17 cellular contexts compared by ENCODE assay signal in the genomic region with DNA sequence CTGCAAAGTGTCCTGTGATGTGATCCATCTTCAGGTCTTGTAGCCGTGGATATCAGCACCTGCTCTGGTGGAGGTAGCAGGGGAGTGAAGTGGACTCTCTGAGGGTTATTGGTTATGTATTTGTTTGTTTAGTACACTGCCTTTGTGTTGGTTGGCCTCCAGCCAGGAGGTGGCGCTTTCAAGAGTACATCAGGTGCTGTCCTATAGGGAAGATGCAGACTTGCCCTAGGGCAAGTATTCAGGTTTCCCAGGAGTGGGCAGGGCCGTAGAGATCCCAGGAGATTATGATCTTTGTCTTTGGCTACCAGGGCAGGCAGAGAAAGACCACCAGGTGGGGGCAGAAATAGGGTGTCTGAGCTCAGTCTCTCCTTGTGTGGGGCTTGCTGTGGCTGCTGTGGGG.
DNase-seq lines count a peak whose midpoint lies in the region; ATAC-seq, FAIRE-seq and TF ChIP-seq lines count a peak whose summit lies in the region.
"Had no signal": no experiment of that assay in that cellular context is flagged by ENCODE, and none has a peak within 500 bp of the region (broad histone marks: within the 10 kb centered on the region; RNA-seq: fewer than 3 reads in every experiment).

No MANE protein-coding gene starts in this region.

- SMC1A ChIA-PET in GM12878 (lab: Charles Lee; ENCODE audit: uncharacterized antibody, unreplicated experiment), result interaction anchor here (1.3 to 2.5 kb wide), 3 partner anchors 11 to 252 kb away, joined by 3 to 8 read pairs (median 3); no protein-coding TSS in a partner anchor

- TF ChIP-seq RAD21 in GM12878 (IDR thresholded peaks at IDR 0.05; ENCODE audit: insufficient read depth, low read depth, low read length), result peak; percentile 28; the same call in 1 of the 2 replicates

- no peak for TF ChIP-seq CTCF in C4-2B (conservative IDR thresholded peaks at IDR 0.05)
- TF ChIP-seq CTCF in GM12878 (IDR thresholded peaks at IDR 0.05 in 2 of 3, conservative IDR thresholded peaks at IDR 0.05 in 1 of 3; ENCODE audit: control insufficient read depth in 2 of 3, extremely low read depth in 1 of 3, insufficient read depth in 1 of 3, low read depth in 3 of 3, low read length in 3 of 3), result peak in 2 of 3 experiments; percentile 16 to 20; a peak in 1 of 6 replicates

- ATAC-seq in GM18861 (IDR thresholded peaks at IDR 0.05; ENCODE audit: unreplicated experiment), result peak; percentile 54
- ATAC-seq in GM12878, result peak; percentile 72
- ATAC-seq in HG03469 (IDR thresholded peaks at IDR 0.05; ENCODE audit: unreplicated experiment), result no peak
- no peak for ATAC-seq in GM21619 (IDR thresholded peaks at IDR 0.05; ENCODE audit: unreplicated experiment)
- ATAC-seq: activated CD4-positive, CD25-positive, alpha-beta regulatory T cell treated with anti-CD3 and anti-CD28 coated beads, Interleukin-2, amount 50 U/mL, for 24 hours had no signal

- POLR2A ChIA-PET in GM12878 (lab: Charles Lee), result no interaction called here

- RAD21 ChIA-PET in GM12878 (lab: Charles Lee; ENCODE audit: unreplicated experiment), result no interaction called here

- peak; percentile 69 for DNase-seq in NCI-H2107 (lab: John Stamatoyannopoulos, UW)
- DNase-seq in GM12878 (ENCODE audit: low read depth, low spot score), result no peak
- DNase-seq in NOMO-1 treated with dmso at 0.1 percent for 144 hours (lab: John Stamatoyannopoulos, UW; ENCODE audit: unreplicated experiment), result no peak
- no peak for DNase-seq in NOMO-1 treated with DMSO at 0.1 percent for 48 hours (lab: John Stamatoyannopoulos, UW; ENCODE audit: unreplicated experiment)
- DNase-seq: glutamatergic neuron, GM23248, left ventricle myocardium inferior, SK-N-SH had no signal

- no peak for TF ChIP-seq EP300 in GM12878 (IDR thresholded peaks at IDR 0.05; ENCODE audit: borderline replicate concordance in 1 of 2, control insufficient read depth in 1 of 2, low read depth in 2 of 2, low read length in 2 of 2)

- no peaks in the 10 kb centered on the region for H3K79me2 ChIP-seq in GM12878 (ENCODE audit: control insufficient read depth, insufficient read depth, low read length)

- 13% methylated on average over 3 of the region's 3 CpGs for WGBS in GM12878 (ENCODE audit: insufficient coverage, insufficient replicate concordance, low lambda C conversion rate, missing lambda C conversion rate)

- CTCF ChIA-PET in GM12878 (lab: Yijun Ruan, JAX), result interaction anchor here (0.9 to 1.8 kb wide), 3 partner anchors 38 to 251 kb away, joined by 3 to 5 read pairs (median 3); no protein-coding TSS in a partner anchor

- no peak for FAIRE-seq in GM12878 (lab: Jason Lieb, UNC)
- FAIRE-seq: G401.6, HTR-8/SVneo, urothelium cell line had no signal

- no peak overlapping the region for H3K4me3 ChIP-seq in GM12878
- H3K4me3 ChIP-seq: GM23248, left ventricle myocardium inferior, smooth muscle cell had no signal

- intact Hi-C loops in GM12878 (cut with micrococcal nuclease; ENCODE audit: unreplicated experiment), result loop anchor here (10.0 kb wide), 1 partner anchor 671 kb away; no protein-coding TSS in a partner anchor

- H3K9ac ChIP-seq in GM12878 (ENCODE audit: control insufficient read depth, insufficient read depth, low read length), result no peak overlapping the region
- H3K9ac ChIP-seq: GM23248, SK-N-SH had no signal

- H3K4me1 ChIP-seq in GM12878 (ENCODE audit: control insufficient read depth, insufficient read depth, low read length), result no peaks in the 10 kb centered on the region
- H3K4me1 ChIP-seq: left ventricle myocardium inferior had no signal

- H2AFZ ChIP-seq in GM12878 (ENCODE audit: control insufficient read depth, low read depth, low read length), result no peak overlapping the region
- H2AFZ ChIP-seq: GM23248 had no signal

- H4K20me1 ChIP-seq in GM12878 (ENCODE audit: control insufficient read depth, insufficient read depth), result no peaks in the 10 kb centered on the region

- no peak for TF ChIP-seq POLR2A in GM12878 (IDR thresholded peaks at IDR 0.05; ENCODE audit: low read depth, low read length)

- H3K27ac ChIP-seq in C4-2B (peak overlapping the region; percentile 16; the same call in 1 of the 2 replicates), GM12878 (ENCODE audit: control insufficient read depth, insufficient read depth) (no peak overlapping the region)
- H3K27ac ChIP-seq: GM23248, left ventricle myocardium inferior had no signal

- BruUV-seq in GM12878 (replicated peaks; lab: Mats Ljungman, UMichigan), result no TSS peak

- H3K4me2 ChIP-seq in GM12878 (ENCODE audit: control insufficient read depth, insufficient read depth), result no peak overlapping the region
- H3K4me2 ChIP-seq: SK-N-SH, smooth muscle cell had no signal

- no peaks in the 10 kb centered on the region for H3K36me3 ChIP-seq in GM12878 (ENCODE audit: control insufficient read depth in 2 of 2, insufficient read depth in 2 of 2, low read length in 1 of 2)
- H3K36me3 ChIP-seq: left ventricle myocardium inferior had no signal

- no peaks in the 10 kb centered on the region for H3K9me3 ChIP-seq in GM12878 (replicated peaks; ENCODE audit: control insufficient read depth, insufficient read depth, low read length)
- H3K9me3 ChIP-seq: left ventricle myocardium inferior, SK-N-SH had no signal

- H3K27me3 ChIP-seq in GM12878 (replicated peaks in 1 of 2; ENCODE audit: control insufficient read depth in 2 of 2, insufficient read depth in 2 of 2, low read length in 1 of 2), result no peaks in the 10 kb centered on the region

- in situ Hi-C loops in GM12878 (cut with MboI), result no loop called here

TF ChIP-seq in GM12878, 131 proteins besides CTCF, POLR2A, EP300 and RAD21:
- TF ChIP-seq, protein P1, sequence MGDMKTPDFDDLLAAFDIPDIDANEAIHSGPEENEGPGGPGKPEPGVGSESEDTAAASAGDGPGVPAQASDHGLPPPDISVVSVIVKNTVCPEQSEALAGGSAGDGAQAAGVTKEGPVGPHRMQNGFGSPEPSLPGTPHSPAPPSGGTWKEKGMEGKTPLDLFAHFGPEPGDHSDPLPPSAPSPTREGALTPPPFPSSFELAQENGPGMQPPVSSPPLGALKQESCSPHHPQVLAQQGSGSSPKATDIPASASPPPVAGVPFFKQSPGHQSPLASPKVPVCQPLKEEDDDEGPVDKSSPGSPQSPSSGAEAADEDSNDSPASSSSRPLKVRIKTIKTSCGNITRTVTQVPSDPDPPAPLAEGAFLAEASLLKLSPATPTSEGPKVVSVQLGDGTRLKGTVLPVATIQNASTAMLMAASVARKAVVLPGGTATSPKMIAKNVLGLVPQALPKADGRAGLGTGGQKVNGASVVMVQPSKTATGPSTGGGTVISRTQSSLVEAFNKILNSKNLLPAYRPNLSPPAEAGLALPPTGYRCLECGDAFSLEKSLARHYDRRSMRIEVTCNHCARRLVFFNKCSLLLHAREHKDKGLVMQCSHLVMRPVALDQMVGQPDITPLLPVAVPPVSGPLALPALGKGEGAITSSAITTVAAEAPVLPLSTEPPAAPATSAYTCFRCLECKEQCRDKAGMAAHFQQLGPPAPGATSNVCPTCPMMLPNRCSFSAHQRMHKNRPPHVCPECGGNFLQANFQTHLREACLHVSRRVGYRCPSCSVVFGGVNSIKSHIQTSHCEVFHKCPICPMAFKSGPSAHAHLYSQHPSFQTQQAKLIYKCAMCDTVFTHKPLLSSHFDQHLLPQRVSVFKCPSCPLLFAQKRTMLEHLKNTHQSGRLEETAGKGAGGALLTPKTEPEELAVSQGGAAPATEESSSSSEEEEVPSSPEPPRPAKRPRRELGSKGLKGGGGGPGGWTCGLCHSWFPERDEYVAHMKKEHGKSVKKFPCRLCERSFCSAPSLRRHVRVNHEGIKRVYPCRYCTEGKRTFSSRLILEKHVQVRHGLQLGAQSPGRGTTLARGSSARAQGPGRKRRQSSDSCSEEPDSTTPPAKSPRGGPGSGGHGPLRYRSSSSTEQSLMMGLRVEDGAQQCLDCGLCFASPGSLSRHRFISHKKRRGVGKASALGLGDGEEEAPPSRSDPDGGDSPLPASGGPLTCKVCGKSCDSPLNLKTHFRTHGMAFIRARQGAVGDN (IDR thresholded peaks at IDR 0.05), result no peak
- TF ChIP-seq ZNF622 (IDR thresholded peaks at IDR 0.05), result no peak
- TF ChIP-seq EED (IDR thresholded peaks at IDR 0.05; ENCODE audit: low read depth), result no peak
- TF ChIP-seq ZNF217 (IDR thresholded peaks at IDR 0.05), result no peak
- TF ChIP-seq ESRRA (IDR thresholded peaks at IDR 0.05; ENCODE audit: low read length), result no peak

Comparison
In these comparisons a context has a peak if more than half of its experiments do, and no peak if none do; other contexts are left out.
1. ATAC-seq: peak in GM18861 (single experiment) and GM12878 (single experiment); none in HG03469 (single experiment) and GM21619 (single experiment).